ENCODE assay signal across 7 cellular contexts in genomic region chr1:248305672-248306071, GRCh38. TPM values are rescaled to one million over a fixed set of nuclear protein-coding genes. Genes with fewer than 3 reads are reported as not detected.
"Had no signal": no experiment of that assay in that cellular context is flagged by ENCODE, and none has a peak within 500 bp of the region (broad histone marks: within the 10 kb centered on the region; RNA-seq: fewer than 3 reads in every experiment).

No MANE protein-coding gene starts in this region.

RNA-seq across cellular contexts. Expression of gene OR2T12, which starts 2.4 kb away (rescaled TPM):
- total RNA-seq: GM23248, H4, H7, HepG2, HFFc6, HT1080 had no signal
- polyA plus RNA-seq: GM23248, HepG2, IgD-negative memory B cell had no signal

RNA-seq across cellular contexts. Expression of gene OR2M7, which starts 18.7 kb away (rescaled TPM):
- total RNA-seq: GM23248, H4, H7, HepG2, HFFc6, HT1080 had no signal
- polyA plus RNA-seq: GM23248, HepG2, IgD-negative memory B cell had no signal

RNA-seq across cellular contexts. Expression of gene OR2T33, which starts 27.9 kb away (rescaled TPM):
- total RNA-seq: GM23248, H7, HepG2 had no signal
- polyA plus RNA-seq: GM23248, HepG2, IgD-negative memory B cell had no signal

RNA-seq across cellular contexts. Expression of gene OR14C36, which starts 42.9 kb away (rescaled TPM):
- total RNA-seq: GM23248, H4, H7, HepG2, HFFc6, HT1080 had no signal
- polyA plus RNA-seq: GM23248, HepG2, IgD-negative memory B cell had no signal

RNA-seq across cellular contexts. Expression of gene OR2T4, which starts 55.8 kb away (rescaled TPM):
- total RNA-seq: GM23248, H4, H7, HepG2, HFFc6, HT1080 had no signal
- polyA plus RNA-seq: GM23248, HepG2, IgD-negative memory B cell had no signal
